20 cellular contexts compared by ENCODE assay signal in the genomic region with DNA sequence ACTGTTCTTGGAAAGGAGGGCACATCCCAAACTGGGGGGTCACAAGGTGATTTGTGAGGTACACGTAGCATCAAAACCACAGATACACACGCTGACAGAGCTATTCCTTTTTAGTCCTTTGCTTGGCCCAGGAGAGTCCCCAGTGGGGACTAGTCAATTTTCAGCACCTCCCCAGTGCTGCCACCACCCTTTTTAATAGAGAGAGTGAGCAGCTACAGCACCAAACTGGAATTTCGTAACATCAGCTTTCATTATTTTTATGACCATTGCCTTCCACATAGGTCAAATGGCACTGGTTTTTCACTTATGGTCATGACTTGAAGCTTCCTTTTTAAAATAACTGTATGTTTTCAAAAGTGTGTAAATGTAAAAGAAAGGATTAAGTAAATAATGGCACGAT.
A peak's percentile ranks its signal among the peaks of the same experiment; 100 is the strongest.
DNase-seq lines count a peak whose midpoint lies in the region; ATAC-seq and TF ChIP-seq lines count a peak whose summit lies in the region.
"Had no signal": no experiment of that assay in that cellular context is flagged by ENCODE, and none has a peak within 500 bp of the region (broad histone marks: within the 10 kb centered on the region; RNA-seq: fewer than 3 reads in every experiment).

No MANE protein-coding gene starts in this region.

- no peaks in the 10 kb centered on the region for H3K4me1 Mint-ChIP-seq in activated CD8-positive, alpha-beta memory T cell treated with anti-CD3 and anti-CD28 coated beads, Interleukin-2, amount 10 ng/mL, durations not matched to agents 7 days and 5 days

- no peak overlapping the region for H3K4me3 Mint-ChIP-seq in activated CD8-positive, alpha-beta memory T cell treated with anti-CD3 and anti-CD28 coated beads, Interleukin-2, amount 10 ng/mL, durations not matched to agents 7 days and 5 days

- H3K36me3 Mint-ChIP-seq in activated CD8-positive, alpha-beta memory T cell treated with anti-CD3 and anti-CD28 coated beads, Interleukin-2, amount 10 ng/mL, durations not matched to agents 7 days and 5 days, result no peaks in the 10 kb centered on the region

- TF ChIP-seq POLR2A in lower leg skin (IDR thresholded peaks at IDR 0.05), result no peak

- CTCF ChIA-PET in activated CD8-positive, alpha-beta memory T cell treated with anti-CD3 and anti-CD28 coated beads, Interleukin-2, amount 10 ng/mL, durations not matched to agents 7 days and 5 days (lab: Charles Lee), result no interaction called here

- H3K4me1 ChIP-seq in SJSA1 (replicated peaks), result peaks cover 62% of the 10 kb centered on the region

- no peaks in the 10 kb centered on the region for H3K27me3 ChIP-seq in SJSA1 (replicated peaks)

- no peaks in the 10 kb centered on the region for H3K36me3 ChIP-seq in SJSA1

- H3K4me3 ChIP-seq in SJSA1 (no peak overlapping the region), lower leg skin (ENCODE audit: low read depth, poor library complexity, severe bottlenecking) (no peak overlapping the region)
- H3K4me3 ChIP-seq: hepatocyte had no signal

- H3K9me3 Mint-ChIP-seq in activated CD8-positive, alpha-beta memory T cell treated with anti-CD3 and anti-CD28 coated beads, Interleukin-2, amount 10 ng/mL, durations not matched to agents 7 days and 5 days (ENCODE audit: low read depth), result no peaks in the 10 kb centered on the region

- H3K9me3 ChIP-seq in SJSA1 (replicated peaks), result no peaks in the 10 kb centered on the region

- WGBS in lower leg skin, 2 donors, result 46 to 61% methylated on average over 4 of the region's 4 CpGs

- peak overlapping the region; percentile 92; the same call in 1 of the 2 replicates for H3K27ac ChIP-seq in SJSA1

- H3K27me3 Mint-ChIP-seq in activated CD8-positive, alpha-beta memory T cell treated with anti-CD3 and anti-CD28 coated beads, Interleukin-2, amount 10 ng/mL, durations not matched to agents 7 days and 5 days, result peaks cover 76% of the 10 kb centered on the region

- ATAC-seq in activated CD8-positive, alpha-beta memory T cell treated with anti-CD3 and anti-CD28 coated beads, Interleukin-2, amount 10 ng/mL, durations not matched to agents 7 days and 5 days, result no peak
- ATAC-seq in HG03139 (IDR thresholded peaks at IDR 0.05; ENCODE audit: unreplicated experiment), result no peak

- DNase-seq in activated CD8-positive, alpha-beta memory T cell treated with anti-CD3 and anti-CD28 coated beads for 24 hours, result peak; percentile 15
- DNase-seq in activated CD8-positive, alpha-beta memory T cell treated with anti-CD3 and anti-CD28 coated beads, Interleukin-2, amount 10 ng/mL, durations not matched to agents 7 days and 5 days, result no peak
- DNase-seq in SJSA1 (ENCODE audit: low read depth in 1 of 2, low spot score in 2 of 2) (peak; percentile 10 to 12), lower leg skin (ENCODE audit: low spot score in 2 of 2) (peak; percentile 15 to 54), ureter (ENCODE audit: low spot score) (peak; percentile 34), NK-92 (lab: John Stamatoyannopoulos, UW; ENCODE audit: unreplicated experiment) (no peak)
- DNase-seq in activated CD4-positive, CD25-positive, alpha-beta regulatory T cell (lab: John Stamatoyannopoulos, UW), result no peak
- DNase-seq: activated CD4-positive, alpha-beta T cell treated with anti-CD3 and anti-CD28 coated beads, Interleukin-2, amount 50 U/mL, for 1 hour; anterior cingulate cortex; C1 segment of cervical spinal cord; DMS 273 treated with DMSO at 0.1 percent for 48 hours; HCEC 1CT; KG1; kidney; mesendoderm; NCI-H1105; NCI-H524 treated with DMSO at 0.1 percent for 48 hours; stimulated activated CD4-positive, alpha-beta T cell treated with anti-CD3 and anti-CD28 coated beads, Interleukin-12 subunit alpha, Interleukin-12 subunit beta, amount 100 ng/mL, for 4 hours had no signal

- H3K27ac Mint-ChIP-seq in activated CD8-positive, alpha-beta memory T cell treated with anti-CD3 and anti-CD28 coated beads, Interleukin-2, amount 10 ng/mL, durations not matched to agents 7 days and 5 days, result no peak overlapping the region

- intact Hi-C loops in lower leg skin (cut with DNase I; ENCODE audit: low total_unique reads), result no loop called here

- no peak for TF ChIP-seq CTCF in lower leg skin (IDR thresholded peaks at IDR 0.05)

Comparison
In these comparisons a context has a peak if more than half of its experiments do, and no peak if none do; other contexts are left out.
1. DNase-seq: peak in activated CD8-positive, alpha-beta memory T cell treated with anti-CD3 and anti-CD28 coated beads for 24 hours (single experiment), SJSA1 (2 of 2), lower leg skin (2 of 2) and ureter (single experiment); none in activated CD8-positive, alpha-beta memory T cell treated with anti-CD3 and anti-CD28 coated beads, Interleukin-2, amount 10 ng/mL, durations not matched to agents 7 days and 5 days (single experiment), activated CD4-positive, CD25-positive, alpha-beta regulatory T cell (0 of 4) and NK-92 (single experiment).